ENCODE assay signal across 25 cellular contexts in the genomic region with DNA sequence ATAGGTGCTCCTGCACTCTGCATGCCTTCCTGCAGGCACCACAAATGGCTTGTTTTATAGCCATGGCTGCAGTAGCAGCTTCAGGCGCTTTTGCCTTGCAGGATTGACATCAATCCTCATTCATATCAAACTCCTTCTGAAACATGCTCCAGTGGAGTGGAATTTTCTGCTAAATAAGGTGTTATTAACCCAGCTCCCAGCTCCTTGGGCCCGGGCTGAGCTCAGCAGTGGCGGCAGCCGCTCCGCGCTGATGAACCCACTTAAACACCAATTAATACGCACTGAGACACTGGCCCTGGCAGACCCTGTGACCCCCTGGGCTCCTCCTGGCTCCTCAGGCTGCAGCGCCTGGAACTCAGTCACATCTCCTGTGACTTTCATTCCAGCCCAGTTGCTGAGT.
DNase-seq lines count a peak whose midpoint lies in the region; ATAC-seq, FAIRE-seq and TF ChIP-seq lines count a peak whose summit lies in the region.
"Had no signal": no experiment of that assay in that cellular context is flagged by ENCODE, and none has a peak within 500 bp of the region (broad histone marks: within the 10 kb centered on the region; RNA-seq: fewer than 3 reads in every experiment).

No MANE protein-coding gene starts in this region.

- H3K4me2 ChIP-seq in GM23338 (no peak overlapping the region), Karpas-422 (ENCODE audit: low read depth, low read length, poor library complexity, severe bottlenecking) (no peak overlapping the region)

- no peaks in the 10 kb centered on the region for H3K36me3 ChIP-seq in GM23338 (ENCODE audit: insufficient read depth)
- H3K36me3 ChIP-seq in Karpas-422 (ENCODE audit: insufficient read depth, low read length) = no peaks in the 10 kb centered on the region

- H3K9ac ChIP-seq in Karpas-422 (ENCODE audit: low read length) = no peak overlapping the region

- 0 out of 2 replicates have a peak, but pooled peaks cover 4% of the 10 kb centered on the region for H3K9me2 ChIP-seq in GM23338 (ENCODE audit: insufficient read depth)
- no peaks in the 10 kb centered on the region for H3K9me2 ChIP-seq in Karpas-422 (replicated peaks; ENCODE audit: insufficient read depth, low read length)

- H3K36me3 Mint-ChIP-seq in GM23338 (ENCODE audit: low read depth) = no peaks in the 10 kb centered on the region
- no peaks in the 10 kb centered on the region for H3K36me3 Mint-ChIP-seq in osteocyte (ENCODE audit: unreplicated experiment)
- H3K36me3 Mint-ChIP-seq: CD8-positive, alpha-beta T cell had no signal

- H3K27me3 Mint-ChIP-seq in GM23338 (ENCODE audit: insufficient read depth, low read depth, poor library complexity) (peaks cover 2% of the 10 kb centered on the region), osteocyte (ENCODE audit: unreplicated experiment) (no peaks in the 10 kb centered on the region)

- no peaks in the 10 kb centered on the region for H4K20me1 ChIP-seq in GM23338 (replicated peaks; ENCODE audit: insufficient read depth)
- H4K20me1 ChIP-seq in Karpas-422 (ENCODE audit: insufficient read depth, low read depth, low read length) = no peaks in the 10 kb centered on the region

- H3K79me2 ChIP-seq in GM23338 (replicated peaks; ENCODE audit: insufficient read depth) (no peaks in the 10 kb centered on the region), Karpas-422 (ENCODE audit: low read length) (no peaks in the 10 kb centered on the region)

- no peak overlapping the region for H3K27ac ChIP-seq in GM23338 (ENCODE audit: low read depth)
- no peak overlapping the region for H3K27ac ChIP-seq in Karpas-422 (ENCODE audit: low read length)
- H3K27ac ChIP-seq: C4-2B had no signal

- H3K27me3 ChIP-seq in GM23338 (ENCODE audit: insufficient read depth) (no peaks in the 10 kb centered on the region), Karpas-422 (ENCODE audit: low read length) (no peaks in the 10 kb centered on the region)

- H3K9me3 Mint-ChIP-seq in GM23338 (no peaks in the 10 kb centered on the region), osteocyte (ENCODE audit: unreplicated experiment) (no peaks in the 10 kb centered on the region)
- H3K9me3 Mint-ChIP-seq: H9 had no signal

- no peaks in the 10 kb centered on the region for H3F3A ChIP-seq in GM23338 (replicated peaks; ENCODE audit: low read depth)

- no peak overlapping the region for H3K4me3 ChIP-seq in GM23338
- no peak overlapping the region for H3K4me3 ChIP-seq in Karpas-422 (ENCODE audit: low read length)

- peak; percentile 95 for DNase-seq in DMS79 (lab: John Stamatoyannopoulos, UW)
- DNase-seq in GM23338 (ENCODE audit: low spot score) = no peak
- peak; percentile 85 for DNase-seq in NCI-H446 treated with DMSO at 0.1 percent for 48 hours (lab: John Stamatoyannopoulos, UW)
- DNase-seq in osteocyte (ENCODE audit: extremely low spot score, unreplicated experiment) = peak; percentile 75
- no peak for DNase-seq in Karpas-422
- DNase-seq in D721Med (ENCODE audit: insufficient read length, low spot score) = no peak
- DNase-seq: Caco-2; CD8-positive, alpha-beta T cell; H9; KBM-7; NCI-H1048; NCI-H146; NCI-H2029; NCI-H345; NCI-H526; NCI-H82; NK-92 treated with Interleukin-12 subunit alpha and Interleukin-12 subunit beta, amount 100 ng/mL, for 24 hours; PC-3; T-helper 17 cell had no signal

- H3K4me1 Mint-ChIP-seq in GM23338 (peaks cover 12% of the 10 kb centered on the region; the same call in 2 of the 3 replicates), osteocyte (ENCODE audit: unreplicated experiment) (no peaks in the 10 kb centered on the region)
- H3K4me1 Mint-ChIP-seq: B cell, T-helper 17 cell had no signal

- H3K4me1 ChIP-seq in GM23338 (ENCODE audit: insufficient read depth) (no peaks in the 10 kb centered on the region), Karpas-422 (ENCODE audit: low read length) (no peaks in the 10 kb centered on the region)
- H3K4me1 ChIP-seq: Caco-2 had no signal

- H3K4me3 Mint-ChIP-seq in GM23338 = no peak overlapping the region
- no peak overlapping the region for H3K4me3 Mint-ChIP-seq in osteocyte (ENCODE audit: unreplicated experiment)
- H3K4me3 Mint-ChIP-seq: B cell; CD8-positive, alpha-beta T cell; H9; T-helper 17 cell had no signal

- FAIRE-seq in D721Med (lab: Jason Lieb, UNC) = no peak
- FAIRE-seq: GM18507, HTR-8/SVneo had no signal

- peak overlapping the region; percentile 28; the same call in 1 of the 2 replicates for H2AFZ ChIP-seq in GM23338
- no peak overlapping the region for H2AFZ ChIP-seq in Karpas-422 (ENCODE audit: low read length)

- no peaks in the 10 kb centered on the region for H3K9me3 ChIP-seq in Karpas-422 (ENCODE audit: low read length)
- H3K9me3 ChIP-seq: Caco-2 had no signal

- H3K27ac Mint-ChIP-seq in GM23338 (no peak overlapping the region), osteocyte (ENCODE audit: unreplicated experiment) (no peak overlapping the region)
- H3K27ac Mint-ChIP-seq: B cell; CD8-positive, alpha-beta T cell; H9; T-helper 17 cell had no signal

- TF ChIP-seq CTCF in GM23338 (conservative IDR thresholded peaks at IDR 0.05; ENCODE audit: low read depth in 2 of 2) (no peak), osteocyte (IDR thresholded peaks at IDR 0.05) (no peak), D721Med (IDR thresholded peaks at IDR 0.05; ENCODE audit: insufficient read depth, missing control alignments) (no peak)

- ATAC-seq in GM23338 (no peak), HG03280 (IDR thresholded peaks at IDR 0.05; ENCODE audit: unreplicated experiment) (no peak)
- ATAC-seq: CD8-positive, alpha-beta T cell; PC-3; SK-N-SH treated with all-trans-retinoic acid at 6 μM for 48 hours; T-helper 17 cell had no signal

TF ChIP-seq in GM23338, 12 proteins besides CTCF, POLR2A, EP300 and RAD21 (continues in another document):
- TF ChIP-seq ZNF114 (CRISPR knock-in tag; IDR thresholded peaks at IDR 0.05) = no peak
- TF ChIP-seq, protein P1, sequence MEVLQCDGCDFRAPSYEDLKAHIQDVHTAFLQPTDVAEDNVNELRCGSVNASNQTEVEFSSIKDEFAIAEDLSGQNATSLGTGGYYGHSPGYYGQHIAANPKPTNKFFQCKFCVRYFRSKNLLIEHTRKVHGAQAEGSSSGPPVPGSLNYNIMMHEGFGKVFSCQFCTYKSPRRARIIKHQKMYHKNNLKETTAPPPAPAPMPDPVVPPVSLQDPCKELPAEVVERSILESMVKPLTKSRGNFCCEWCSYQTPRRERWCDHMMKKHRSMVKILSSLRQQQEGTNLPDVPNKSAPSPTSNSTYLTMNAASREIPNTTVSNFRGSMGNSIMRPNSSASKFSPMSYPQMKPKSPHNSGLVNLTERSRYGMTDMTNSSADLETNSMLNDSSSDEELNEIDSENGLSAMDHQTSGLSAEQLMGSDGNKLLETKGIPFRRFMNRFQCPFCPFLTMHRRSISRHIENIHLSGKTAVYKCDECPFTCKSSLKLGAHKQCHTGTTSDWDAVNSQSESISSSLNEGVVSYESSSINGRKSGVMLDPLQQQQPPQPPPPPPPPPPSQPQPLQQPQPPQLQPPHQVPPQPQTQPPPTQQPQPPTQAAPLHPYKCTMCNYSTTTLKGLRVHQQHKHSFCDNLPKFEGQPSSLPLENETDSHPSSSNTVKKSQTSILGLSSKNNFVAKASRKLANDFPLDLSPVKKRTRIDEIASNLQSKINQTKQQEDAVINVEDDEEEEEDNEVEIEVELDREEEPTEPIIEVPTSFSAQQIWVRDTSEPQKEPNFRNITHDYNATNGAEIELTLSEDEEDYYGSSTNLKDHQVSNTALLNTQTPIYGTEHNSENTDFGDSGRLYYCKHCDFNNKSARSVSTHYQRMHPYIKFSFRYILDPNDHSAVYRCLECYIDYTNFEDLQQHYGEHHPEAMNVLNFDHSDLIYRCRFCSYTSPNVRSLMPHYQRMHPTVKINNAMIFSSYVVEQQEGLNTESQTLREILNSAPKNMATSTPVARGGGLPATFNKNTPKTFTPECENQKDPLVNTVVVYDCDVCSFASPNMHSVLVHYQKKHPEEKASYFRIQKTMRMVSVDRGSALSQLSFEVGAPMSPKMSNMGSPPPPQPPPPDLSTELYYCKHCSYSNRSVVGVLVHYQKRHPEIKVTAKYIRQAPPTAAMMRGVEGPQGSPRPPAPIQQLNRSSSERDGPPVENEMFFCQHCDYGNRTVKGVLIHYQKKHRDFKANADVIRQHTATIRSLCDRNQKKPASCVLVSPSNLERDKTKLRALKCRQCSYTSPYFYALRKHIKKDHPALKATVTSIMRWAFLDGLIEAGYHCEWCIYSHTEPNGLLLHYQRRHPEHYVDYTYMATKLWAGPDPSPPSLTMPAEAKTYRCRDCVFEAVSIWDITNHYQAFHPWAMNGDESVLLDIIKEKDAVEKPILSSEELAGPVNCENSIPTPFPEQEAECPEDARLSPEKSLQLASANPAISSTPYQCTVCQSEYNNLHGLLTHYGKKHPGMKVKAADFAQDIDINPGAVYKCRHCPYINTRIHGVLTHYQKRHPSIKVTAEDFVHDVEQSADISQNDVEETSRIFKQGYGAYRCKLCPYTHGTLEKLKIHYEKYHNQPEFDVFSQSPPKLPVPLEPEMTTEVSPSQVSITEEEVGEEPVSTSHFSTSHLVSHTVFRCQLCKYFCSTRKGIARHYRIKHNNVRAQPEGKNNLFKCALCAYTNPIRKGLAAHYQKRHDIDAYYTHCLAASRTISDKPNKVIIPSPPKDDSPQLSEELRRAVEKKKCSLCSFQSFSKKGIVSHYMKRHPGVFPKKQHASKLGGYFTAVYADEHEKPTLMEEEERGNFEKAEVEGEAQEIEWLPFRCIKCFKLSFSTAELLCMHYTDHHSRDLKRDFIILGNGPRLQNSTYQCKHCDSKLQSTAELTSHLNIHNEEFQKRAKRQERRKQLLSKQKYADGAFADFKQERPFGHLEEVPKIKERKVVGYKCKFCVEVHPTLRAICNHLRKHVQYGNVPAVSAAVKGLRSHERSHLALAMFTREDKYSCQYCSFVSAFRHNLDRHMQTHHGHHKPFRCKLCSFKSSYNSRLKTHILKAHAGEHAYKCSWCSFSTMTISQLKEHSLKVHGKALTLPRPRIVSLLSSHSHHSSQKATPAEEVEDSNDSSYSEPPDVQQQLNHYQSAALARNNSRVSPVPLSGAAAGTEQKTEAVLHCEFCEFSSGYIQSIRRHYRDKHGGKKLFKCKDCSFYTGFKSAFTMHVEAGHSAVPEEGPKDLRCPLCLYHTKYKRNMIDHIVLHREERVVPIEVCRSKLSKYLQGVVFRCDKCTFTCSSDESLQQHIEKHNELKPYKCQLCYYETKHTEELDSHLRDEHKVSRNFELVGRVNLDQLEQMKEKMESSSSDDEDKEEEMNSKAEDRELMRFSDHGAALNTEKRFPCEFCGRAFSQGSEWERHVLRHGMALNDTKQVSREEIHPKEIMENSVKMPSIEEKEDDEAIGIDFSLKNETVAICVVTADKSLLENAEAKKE (CRISPR knock-in tag; IDR thresholded peaks at IDR 0.05) = no peak
- TF ChIP-seq POLR2AphosphoS5 (IDR thresholded peaks at IDR 0.05; ENCODE audit: low read depth) = no peak
- TF ChIP-seq EZH2 (IDR thresholded peaks at IDR 0.05; ENCODE audit: low read depth, unreplicated experiment) = no peak
- no peak for TF ChIP-seq ZNF331 (CRISPR knock-in tag; IDR thresholded peaks at IDR 0.05; ENCODE audit: low read depth)
- no peak for TF ChIP-seq CREB1 (CRISPR knock-in tag; IDR thresholded peaks at IDR 0.05; ENCODE audit: low read depth)
- TF ChIP-seq EZH2phosphoT487 (IDR thresholded peaks at IDR 0.05; ENCODE audit: unreplicated experiment) = no peak

Comparison
In these comparisons a context has a peak if more than half of its experiments do, and no peak if none do; other contexts are left out.
1. DNase-seq: peak in DMS79 (single experiment), NCI-H446 treated with DMSO at 0.1 percent for 48 hours (single experiment) and osteocyte (single experiment); none in GM23338 (single experiment), Karpas-422 (single experiment) and D721Med (single experiment).